Comparison of ENCODE assay signal across 11 cellular contexts in genomic region chr15:72197045-72197459, GRCh38. TPM values are rescaled to one million over a fixed set of nuclear protein-coding genes. Genes with fewer than 3 reads are reported as not detected.
DNase-seq lines count a peak whose midpoint lies in the region; ATAC-seq and TF ChIP-seq lines count a peak whose summit lies in the region.
"Had no signal": no experiment of that assay in that cellular context is flagged by ENCODE, and none has a peak within 500 bp of the region (broad histone marks: within the 10 kb centered on the region; RNA-seq: fewer than 3 reads in every experiment).

No MANE protein-coding gene starts in this region.

- peaks cover 8 to 40% (median 16%) of the 10 kb centered on the region in 5 donors for H3K27me3 Mint-ChIP-seq in naive thymus-derived CD8-positive, alpha-beta T cell

- peak overlapping the region in 1 of 10 donors; percentile 63 for H3K27ac Mint-ChIP-seq in naive thymus-derived CD8-positive, alpha-beta T cell

- POLR2A ChIA-PET in naive thymus-derived CD8-positive, alpha-beta T cell (lab: Charles Lee) = no interaction called here

- peak overlapping the region; percentile 18 to 62 (median 49) for H3K4me3 ChIP-seq in heart left ventricle
- peak overlapping the region; percentile 27 to 54 for H3K4me3 ChIP-seq in aorta (ENCODE audit: low read length in 2 of 2)
- no peak overlapping the region for H3K4me3 ChIP-seq in body of pancreas

- H3K27ac ChIP-seq in heart left ventricle (no peak overlapping the region), epithelial cell of prostate (peak overlapping the region; percentile 63), aorta (ENCODE audit: low read depth in 1 of 2, low read length in 2 of 2) (peak overlapping the region in 1 of 2 donors; percentile 16), body of pancreas (no peak overlapping the region)
- H3K27ac ChIP-seq: uterus had no signal

- DNase-seq in heart left ventricle = no peak
- no peak for DNase-seq in Right ventricle myocardium superior
- no peak for DNase-seq in epithelial cell of prostate (ENCODE audit: low read depth, low spot score)
- DNase-seq in naive thymus-derived CD8-positive, alpha-beta T cell = peak in 1 of 10 donors; percentile 11
- DNase-seq in aorta = no peak
- DNase-seq in stimulated activated CD4-positive, alpha-beta T cell treated with anti-CD3 and anti-CD28 coated beads, Interleukin-1b, Interleukin-23, amount 100 ng/mL, for 48 hours = no peak
- no peak for DNase-seq in HK-2 (ENCODE audit: unreplicated experiment)
- no peak for DNase-seq in body of pancreas
- DNase-seq: NCI-H345, uterus had no signal

- H3K4me1 ChIP-seq in heart left ventricle (peaks cover 6 to 37% (median 27%) of the 10 kb centered on the region in 12 donors), aorta (ENCODE audit: control insufficient read depth in 1 of 2, insufficient read depth in 2 of 2, low read length in 2 of 2) (no peaks in the 10 kb centered on the region), body of pancreas (peaks cover 7% of the 10 kb centered on the region)

- no peaks in the 10 kb centered on the region for H3K9me3 ChIP-seq in heart left ventricle
- H3K9me3 ChIP-seq in aorta (ENCODE audit: control insufficient read depth, low read length) = no peaks in the 10 kb centered on the region
- H3K9me3 ChIP-seq in body of pancreas = no peaks in the 10 kb centered on the region
- H3K9me3 ChIP-seq: uterus had no signal

- peaks cover 3 to 15% (median 9%) of the 10 kb centered on the region in 4 donors for H3K4me1 Mint-ChIP-seq in naive thymus-derived CD8-positive, alpha-beta T cell

- peaks cover 0 to 42% (median 5%) of the 10 kb centered on the region in 3 donors for H3K36me3 Mint-ChIP-seq in naive thymus-derived CD8-positive, alpha-beta T cell

- TF ChIP-seq CTCF in heart left ventricle (IDR thresholded peaks at IDR 0.05) = no peak
- TF ChIP-seq CTCF in body of pancreas (IDR thresholded peaks at IDR 0.05) = no peak

- H3K27me3 ChIP-seq in heart left ventricle (peaks cover 0 to 11% (median 0%) of the 10 kb centered on the region in 9 donors), aorta (ENCODE audit: control insufficient read depth in 1 of 2, insufficient read depth in 2 of 2, low read length in 1 of 2) (no peaks in the 10 kb centered on the region), body of pancreas (peaks cover 0 to 6% of the 10 kb centered on the region in 2 donors)

- WGBS in heart left ventricle, 4 donors = 4 to 19% (median 9%) methylated on average over 23 to 35 of the region's 35 CpGs
- 6 to 7% methylated on average over 34 to 35 of the region's 35 CpGs for WGBS in aorta, 2 donors
- WGBS in body of pancreas, 2 donors = 6 to 14% methylated on average over 9 to 29 of the region's 35 CpGs

- ATAC-seq in heart left ventricle (no peak), Right ventricle myocardium superior (ENCODE audit: poor library complexity) (no peak), aorta (ENCODE audit: low FRiP score) (no peak), body of pancreas (no peak)
- peak; percentile 11 to 33 for ATAC-seq in naive thymus-derived CD8-positive, alpha-beta T cell

- H3K4me3 Mint-ChIP-seq in naive thymus-derived CD8-positive, alpha-beta T cell = peak overlapping the region in 9 of 10 donors; percentile 58 to 74 (median 64)

- H3K9me3 Mint-ChIP-seq in naive thymus-derived CD8-positive, alpha-beta T cell = no peaks in the 10 kb centered on the region

- TF ChIP-seq POLR2A in heart left ventricle (IDR thresholded peaks at IDR 0.05) (no peak), body of pancreas (IDR thresholded peaks at IDR 0.05) (no peak)

- intact Hi-C loops in heart left ventricle (cut with DNase I) (loop anchor here in 5 of 10 donors (5.0 to 10.0 kb wide), 3 partner anchors 35 to 90 kb away; partner anchors contain the start of gene PKM (in 1 of the 5)), Right ventricle myocardium superior (cut with DNase I) (loop anchor here (10.0 kb wide), 1 partner anchor 78 kb away; the partner anchor contains the start of gene PARP6), aorta (cut with DNase I) (loop anchor here in 1 of 2 donors (5.0 kb wide), 2 partner anchors 75 to 180 kb away; partner anchors contain the start of genes HEXA and PARP6), body of pancreas (cut with DNase I) (no loop called here)

- H3K36me3 ChIP-seq in heart left ventricle (peaks cover 3 to 39% (median 35%) of the 10 kb centered on the region in 9 donors), aorta (ENCODE audit: control insufficient read depth in 1 of 2, insufficient read depth in 2 of 2, low read length in 1 of 2) (peaks cover under 1 to 10% of the 10 kb centered on the region in 2 donors), body of pancreas (replicated peaks in 1 of 2; ENCODE audit: insufficient read depth in 1 of 2, low read depth in 2 of 2) (peaks cover 0 to 12% of the 10 kb centered on the region in 2 donors)
- H3K36me3 ChIP-seq: uterus had no signal

RNA-seq across cellular contexts. Expression of gene GRAMD2A, which starts 0.5 kb away (rescaled TPM):
- total RNA-seq in heart left ventricle = under 1 TPM in 1 of 9 donors, not detected in 8; 0.45 TPM
- polyA plus RNA-seq in heart left ventricle = under 1 TPM in 1 of 2 donors, not detected in 1; 0.03 TPM
- not detected for total RNA-seq in Right ventricle myocardium superior
- not detected for total RNA-seq in naive thymus-derived CD8-positive, alpha-beta T cell
- not detected for polyA plus RNA-seq in naive thymus-derived CD8-positive, alpha-beta T cell
- 1 to 10 TPM in 1 of 2 donors, under 1 TPM in 1; 0.91 to 1.5 TPM for total RNA-seq in aorta
- under 1 TPM; 0.13 to 0.20 TPM for polyA plus RNA-seq in aorta
- under 1 TPM in 1 of 2 donors, not detected in 1; 0.26 TPM for total RNA-seq in body of pancreas
- total RNA-seq: lung microvascular endothelial cell had no signal

RNA-seq across cellular contexts. Expression of gene PKM, which starts 33.9 kb away (rescaled TPM):
- total RNA-seq in heart left ventricle (1,000 to 10,000 TPM in 4 of 9 donors, 100 to 1,000 TPM in 5; 648 to 1,279 (median 923) TPM), Right ventricle myocardium superior (1,065 TPM), aorta (100 to 1,000 TPM; 478 to 588 TPM), body of pancreas (100 to 1,000 TPM in 1 of 2 donors, 10 to 100 TPM in 1; 96.9 to 105 TPM)
- polyA plus RNA-seq in heart left ventricle (100 to 1,000 TPM; 602 to 887 TPM), aorta (100 to 1,000 TPM; 238 to 429 TPM)
- total RNA-seq in naive thymus-derived CD8-positive, alpha-beta T cell = 100 to 1,000 TPM; 277 to 285 TPM
- 100 to 1,000 TPM; 305 to 330 (median 318) TPM for polyA plus RNA-seq in naive thymus-derived CD8-positive, alpha-beta T cell

Comparison
In these comparisons a context has a peak if more than half of its experiments do, and no peak if none do; other contexts are left out.
1. ATAC-seq: peak in naive thymus-derived CD8-positive, alpha-beta T cell (2 of 2); none in heart left ventricle (0 of 4), Right ventricle myocardium superior (single experiment), aorta (single experiment) and body of pancreas (single experiment).
2. H3K4me3 ChIP-seq: peak in heart left ventricle (12 of 12) and aorta (2 of 2); none in body of pancreas (0 of 2).